15 cellular contexts compared by ENCODE assay signal in the genomic region with DNA sequence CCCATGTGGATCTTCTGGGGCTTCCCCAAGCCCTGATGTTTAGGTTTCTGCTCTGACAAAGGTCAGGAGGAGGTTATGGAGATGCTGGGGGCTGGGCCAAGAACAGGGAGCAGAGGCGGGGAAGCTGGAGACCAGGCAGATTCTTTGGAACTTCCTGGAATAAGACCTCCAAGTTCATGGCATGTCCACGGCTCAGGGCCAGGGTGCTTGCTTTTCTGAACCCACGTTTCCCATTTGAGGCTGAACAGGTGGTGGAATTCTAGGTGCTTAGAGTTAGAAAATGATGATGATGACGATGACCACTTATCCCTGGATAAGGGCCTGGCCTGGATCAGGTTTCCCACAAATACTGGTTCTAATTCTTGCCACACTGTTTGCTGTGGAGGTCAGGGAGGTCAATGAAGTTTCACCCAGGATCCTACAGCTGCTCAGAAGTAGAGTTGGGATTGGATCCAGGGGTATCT. TPM values are rescaled to one million over a fixed set of nuclear protein-coding genes. Genes with fewer than 3 reads are reported as not detected.
"Had no signal": no experiment of that assay in that cellular context is flagged by ENCODE, and none has a peak within 500 bp of the region (broad histone marks: within the 10 kb centered on the region; RNA-seq: fewer than 3 reads in every experiment).

No MANE protein-coding gene starts in this region.

- DNase-seq: activated CD4-positive, alpha-beta T cell treated with anti-CD3 and anti-CD28 coated beads for 36 hours; activated CD8-positive, alpha-beta memory T cell treated with anti-CD3 and anti-CD28 coated beads, Interleukin-2, amount 50 U/mL, for 4 hours; activated CD8-positive, alpha-beta T cell treated with anti-CD3 and anti-CD28 coated beads for 36 hours; activated T-cell treated with anti-CD3 and anti-CD28 coated beads, Interleukin-2, amount 50 U/mL, for 72 hours; anterior cingulate cortex; brain microvascular endothelial cell; cerebellar nuclear complex; mucosa of descending colon; naive thymus-derived CD8-positive, alpha-beta T cell; nucleus accumbens; T-helper 2 cell had no signal

- H3K4me1 Mint-ChIP-seq: activated CD4-positive, alpha-beta T cell treated with anti-CD3 and anti-CD28 coated beads for 36 hours; naive thymus-derived CD8-positive, alpha-beta T cell had no signal

- H3K27ac ChIP-seq: brain microvascular endothelial cell, prostate gland, thoracic aorta, vagina had no signal

- H3K4me3 Mint-ChIP-seq: activated CD4-positive, alpha-beta T cell treated with anti-CD3 and anti-CD28 coated beads for 36 hours; activated CD8-positive, alpha-beta T cell treated with anti-CD3 and anti-CD28 coated beads for 36 hours; activated T-cell treated with anti-CD3 and anti-CD28 coated beads, Interleukin-2, amount 50 U/mL, for 72 hours; naive thymus-derived CD8-positive, alpha-beta T cell had no signal

- H3K4me3 ChIP-seq: mucosa of descending colon, prostate gland, thoracic aorta, vagina had no signal

- H3K36me3 ChIP-seq: brain microvascular endothelial cell, prostate gland, thoracic aorta, vagina had no signal

- H3K27ac Mint-ChIP-seq: activated CD4-positive, alpha-beta T cell treated with anti-CD3 and anti-CD28 coated beads for 36 hours; activated CD8-positive, alpha-beta T cell treated with anti-CD3 and anti-CD28 coated beads for 36 hours; activated T-cell treated with anti-CD3 and anti-CD28 coated beads, Interleukin-2, amount 50 U/mL, for 72 hours had no signal

- H3K9me3 ChIP-seq: mucosa of descending colon, prostate gland, thoracic aorta, vagina had no signal

- ATAC-seq: activated CD4-positive, alpha-beta T cell treated with anti-CD3 and anti-CD28 coated beads for 36 hours; activated CD8-positive, alpha-beta T cell treated with anti-CD3 and anti-CD28 coated beads for 36 hours; activated T-cell treated with anti-CD3 and anti-CD28 coated beads, Interleukin-2, amount 50 U/mL, for 72 hours; mucosa of descending colon; naive thymus-derived CD8-positive, alpha-beta T cell; right cardiac atrium had no signal

- H3K36me3 Mint-ChIP-seq: naive thymus-derived CD8-positive, alpha-beta T cell had no signal

- H3K4me1 ChIP-seq: prostate gland, vagina had no signal

- H3K27me3 ChIP-seq: brain microvascular endothelial cell, vagina had no signal

RNA-seq across cellular contexts. Expression of a gene that starts 30.0 kb away (rescaled TPM):
- total RNA-seq: activated CD8-positive, alpha-beta T cell treated with anti-CD3 and anti-CD28 coated beads for 36 hours; naive thymus-derived CD8-positive, alpha-beta T cell had no signal
- polyA plus RNA-seq: naive thymus-derived CD8-positive, alpha-beta T cell had no signal
